34 cellular contexts compared by ENCODE assay signal in the genomic region with DNA sequence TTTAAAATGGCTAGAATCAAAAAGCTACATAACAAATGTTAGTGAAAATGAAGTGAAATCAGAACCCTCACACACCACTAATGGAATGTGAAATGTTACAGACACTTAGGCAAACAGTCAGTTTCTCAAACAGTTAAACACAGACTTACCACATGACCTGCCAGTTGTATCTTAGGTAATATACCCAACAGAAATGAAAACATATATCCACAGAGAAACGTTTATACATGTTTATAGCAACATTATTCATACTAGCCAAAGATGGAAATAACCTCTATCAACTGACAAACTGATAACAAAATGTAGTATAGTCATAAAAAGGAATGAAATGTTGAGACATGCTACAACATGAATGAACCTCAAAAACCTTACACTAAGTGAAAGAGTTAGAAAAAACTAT.
"Had no signal": no experiment of that assay in that cellular context is flagged by ENCODE, and none has a peak within 500 bp of the region (broad histone marks: within the 10 kb centered on the region; RNA-seq: fewer than 3 reads in every experiment).

No MANE protein-coding gene starts in this region.

- ATAC-seq: activated CD4-positive, alpha-beta T cell treated with anti-CD3 and anti-CD28 coated beads for 36 hours; activated CD8-positive, alpha-beta memory T cell treated with anti-CD3 and anti-CD28 coated beads, Interleukin-2, amount 10 ng/mL, durations not matched to agents 7 days and 5 days; activated CD8-positive, alpha-beta T cell treated with anti-CD3 and anti-CD28 coated beads, Interleukin-2, amount 10 ng/mL, durations not matched to agents 7 days and 5 days; activated naive CD8-positive, alpha-beta T cell treated with anti-CD3 and anti-CD28 coated beads, Interleukin-2, amount 50 U/mL, for 24 hours; body of pancreas; esophagus mucosa; T-helper 17 cell had no signal

- H3K36me3 ChIP-seq: adrenal gland, colonic mucosa, WERI-Rb-1 had no signal

- H3K9me3 Mint-ChIP-seq: activated CD4-positive, alpha-beta T cell treated with anti-CD3 and anti-CD28 coated beads, Interleukin-2, amount 10 ng/mL, durations not matched to agents 24 days and 14 days; activated naive CD4-positive, alpha-beta T cell treated with anti-CD3 and anti-CD28 coated beads, Interleukin-2, amount 50 U/mL, for 24 hours; activated T-helper 1 cell treated with anti-CD3 and anti-CD28 coated beads, Interleukin-12 subunit alpha, Interleukin-12 subunit beta, Interleukin-2, Interleukin-4 antibody, amounts not matched to agents 30 ng/mL and 10 ng/mL and 1 ng/mL, durations not matched to agents 14 hours and 24 hours and 36 hours had no signal

- H3K4me1 Mint-ChIP-seq: activated CD4-positive, alpha-beta T cell treated with anti-CD3 and anti-CD28 coated beads for 36 hours; activated CD4-positive, alpha-beta T cell treated with anti-CD3 and anti-CD28 coated beads, Interleukin-2, amount 10 ng/mL, durations not matched to agents 24 days and 14 days; activated CD8-positive, alpha-beta memory T cell treated with anti-CD3 and anti-CD28 coated beads, Interleukin-2, amount 10 ng/mL, durations not matched to agents 7 days and 5 days; activated naive CD4-positive, alpha-beta T cell treated with anti-CD3 and anti-CD28 coated beads, Interleukin-2, amount 50 U/mL, for 24 hours; activated naive CD8-positive, alpha-beta T cell treated with anti-CD3 and anti-CD28 coated beads for 36 hours; activated naive CD8-positive, alpha-beta T cell treated with anti-CD3 and anti-CD28 coated beads, Interleukin-2, amount 50 U/mL, for 24 hours; T-helper 17 cell had no signal

- H3K36me3 Mint-ChIP-seq: activated CD4-positive, alpha-beta memory T cell treated with anti-CD3 and anti-CD28 coated beads for 36 hours; activated CD8-positive, alpha-beta memory T cell treated with anti-CD3 and anti-CD28 coated beads, Interleukin-2, amount 10 ng/mL, durations not matched to agents 7 days and 5 days; activated naive CD4-positive, alpha-beta T cell treated with anti-CD3 and anti-CD28 coated beads, Interleukin-2, amount 50 U/mL, for 24 hours; activated naive CD8-positive, alpha-beta T cell treated with anti-CD3 and anti-CD28 coated beads for 36 hours had no signal

- H3K9me3 ChIP-seq: adrenal gland, body of pancreas, colonic mucosa had no signal

- H3K4me3 ChIP-seq: adrenal gland, body of pancreas, colonic mucosa had no signal

- H3K27me3 Mint-ChIP-seq: activated CD4-positive, alpha-beta memory T cell treated with anti-CD3 and anti-CD28 coated beads for 36 hours; activated CD4-positive, alpha-beta T cell treated with anti-CD3 and anti-CD28 coated beads for 36 hours; activated CD4-positive, alpha-beta T cell treated with anti-CD3 and anti-CD28 coated beads, Interleukin-2, amount 10 ng/mL, durations not matched to agents 24 days and 14 days; activated CD8-positive, alpha-beta memory T cell treated with anti-CD3 and anti-CD28 coated beads, Interleukin-2, amount 10 ng/mL, durations not matched to agents 7 days and 5 days; activated naive CD4-positive, alpha-beta T cell treated with anti-CD3 and anti-CD28 coated beads, Interleukin-2, amount 50 U/mL, for 24 hours; activated naive CD8-positive, alpha-beta T cell treated with anti-CD3 and anti-CD28 coated beads, Interleukin-2, amount 50 U/mL, for 24 hours; T-helper 17 cell had no signal

- H3K27ac Mint-ChIP-seq: activated CD4-positive, alpha-beta memory T cell treated with anti-CD3 and anti-CD28 coated beads for 36 hours; activated CD4-positive, alpha-beta T cell treated with anti-CD3 and anti-CD28 coated beads for 36 hours; activated CD4-positive, alpha-beta T cell treated with anti-CD3 and anti-CD28 coated beads, Interleukin-2, amount 10 ng/mL, durations not matched to agents 24 days and 14 days; activated CD8-positive, alpha-beta memory T cell treated with anti-CD3 and anti-CD28 coated beads, Interleukin-2, amount 10 ng/mL, durations not matched to agents 7 days and 5 days; activated CD8-positive, alpha-beta T cell treated with anti-CD3 and anti-CD28 coated beads, Interleukin-2, amount 10 ng/mL, durations not matched to agents 7 days and 5 days; activated naive CD4-positive, alpha-beta T cell treated with anti-CD3 and anti-CD28 coated beads for 36 hours; activated naive CD4-positive, alpha-beta T cell treated with anti-CD3 and anti-CD28 coated beads, Interleukin-2, amount 50 U/mL, for 24 hours; activated naive CD8-positive, alpha-beta T cell treated with anti-CD3 and anti-CD28 coated beads for 36 hours; activated naive CD8-positive, alpha-beta T cell treated with anti-CD3 and anti-CD28 coated beads, Interleukin-2, amount 50 U/mL, for 24 hours; activated T-helper 1 cell treated with anti-CD3 and anti-CD28 coated beads, Interleukin-12 subunit alpha, Interleukin-12 subunit beta, Interleukin-2, Interleukin-4 antibody, amounts not matched to agents 30 ng/mL and 10 ng/mL and 1 ng/mL, durations not matched to agents 14 hours and 24 hours and 36 hours; activated T-helper 2 cell treated with anti-CD3 and anti-CD28 coated beads, Interferon-gamma antibody, Interleukin-2, Interleukin-4, amounts not matched to agents 10 μg/mL and 5 μg/mL and 100 μg/mL, durations not matched to agents 14 hours and 24 hours and 36 hours; T-helper 17 cell; T-helper 2 cell treated with Interferon-gamma antibody and Interleukin-4, amounts not matched to agents 5 μg/mL and 100 μg/mL, for 36 hours had no signal

- DNase-seq: activated CD4-positive, alpha-beta memory T cell treated with anti-CD3 and anti-CD28 coated beads for 36 hours; activated CD4-positive, alpha-beta T cell treated with anti-CD3 and anti-CD28 coated beads for 36 hours; activated CD4-positive, alpha-beta T cell treated with anti-CD3 and anti-CD28 coated beads, Interleukin-2, amount 10 ng/mL, durations not matched to agents 24 days and 14 days; activated CD4-positive, CD25-positive, alpha-beta regulatory T cell; activated CD4-positive, CD25-positive, alpha-beta regulatory T cell treated with anti-CD3 and anti-CD28 coated beads, Interleukin-2, amount 50 U/mL, for 72 hours; activated CD8-positive, alpha-beta memory T cell treated with anti-CD3 and anti-CD28 coated beads, Interleukin-2, amount 10 ng/mL, durations not matched to agents 7 days and 5 days; activated CD8-positive, alpha-beta memory T cell treated with anti-CD3 and anti-CD28 coated beads, Interleukin-2, amount 50 U/mL, for 4 hours; activated CD8-positive, alpha-beta T cell treated with anti-CD3 and anti-CD28 coated beads, Interleukin-2, amount 10 ng/mL, durations not matched to agents 7 days and 5 days; activated effector memory CD4-positive, alpha-beta T cell treated with anti-CD3 and anti-CD28 coated beads, Interleukin-2, amount 50 U/mL, for 16 hours; activated naive CD4-positive, alpha-beta T cell treated with anti-CD3 and anti-CD28 coated beads for 36 hours; activated naive CD8-positive, alpha-beta T cell treated with anti-CD3 and anti-CD28 coated beads for 36 hours; activated naive CD8-positive, alpha-beta T cell treated with anti-CD3 and anti-CD28 coated beads, Interleukin-2, amount 50 U/mL, for 24 hours; activated T-cell treated with anti-CD3 and anti-CD28 coated beads, Interleukin-2, amount 50 U/mL, for 1 hour; activated T-cell treated with anti-CD3 and anti-CD28 coated beads, Interleukin-2, amount 50 U/mL, for 48 hours; adrenal gland; amygdala; aorta; body of pancreas; caudate nucleus; colonic mucosa; effector CD8-positive, alpha-beta T cell; head of caudate nucleus; T-helper 1 cell; T-helper 17 cell; T1000; WERI-Rb-1 had no signal

- FAIRE-seq: endometrium, endothelial cell of umbilical vein, frontal cortex had no signal

- H3K27ac ChIP-seq: adrenal gland, body of pancreas, colonic mucosa, WERI-Rb-1 had no signal

- H3K4me3 Mint-ChIP-seq: activated CD4-positive, alpha-beta memory T cell treated with anti-CD3 and anti-CD28 coated beads for 36 hours; activated CD4-positive, alpha-beta T cell treated with anti-CD3 and anti-CD28 coated beads for 36 hours; activated CD4-positive, alpha-beta T cell treated with anti-CD3 and anti-CD28 coated beads, Interleukin-2, amount 10 ng/mL, durations not matched to agents 24 days and 14 days; activated CD8-positive, alpha-beta memory T cell treated with anti-CD3 and anti-CD28 coated beads, Interleukin-2, amount 10 ng/mL, durations not matched to agents 7 days and 5 days; activated CD8-positive, alpha-beta T cell treated with anti-CD3 and anti-CD28 coated beads, Interleukin-2, amount 10 ng/mL, durations not matched to agents 7 days and 5 days; activated naive CD4-positive, alpha-beta T cell treated with anti-CD3 and anti-CD28 coated beads for 36 hours; activated naive CD4-positive, alpha-beta T cell treated with anti-CD3 and anti-CD28 coated beads, Interleukin-2, amount 50 U/mL, for 24 hours; activated naive CD8-positive, alpha-beta T cell treated with anti-CD3 and anti-CD28 coated beads for 36 hours; activated naive CD8-positive, alpha-beta T cell treated with anti-CD3 and anti-CD28 coated beads, Interleukin-2, amount 50 U/mL, for 24 hours; activated T-helper 1 cell treated with anti-CD3 and anti-CD28 coated beads, Interleukin-12 subunit alpha, Interleukin-12 subunit beta, Interleukin-2, Interleukin-4 antibody, amounts not matched to agents 30 ng/mL and 10 ng/mL and 1 ng/mL, durations not matched to agents 14 hours and 24 hours and 36 hours; T-helper 17 cell; T-helper 2 cell treated with Interferon-gamma antibody and Interleukin-4, amounts not matched to agents 5 μg/mL and 100 μg/mL, for 36 hours had no signal

- H3K27me3 ChIP-seq: adrenal gland, body of pancreas, colonic mucosa had no signal

- H3K4me1 ChIP-seq: adrenal gland, body of pancreas, colonic mucosa had no signal
